ENCODE assay signal across 24 cellular contexts in genomic region chr16:55540221-55540620, GRCh38. TPM values are rescaled to one million over a fixed set of nuclear protein-coding genes. Genes with fewer than 3 reads are reported as not detected.
"Had no signal": no experiment of that assay in that cellular context is flagged by ENCODE, and none has a peak within 500 bp of the region (broad histone marks: within the 10 kb centered on the region; RNA-seq: fewer than 3 reads in every experiment).

No MANE protein-coding gene starts in this region.

- H3K27me3 ChIP-seq: dorsolateral prefrontal cortex, right atrium auricular region, stomach, testis, transverse colon, upper lobe of right lung, uterus had no signal

- H3K4me3 ChIP-seq: lung, mucosa of descending colon, prostate gland, right atrium auricular region, stomach, testis, transverse colon, upper lobe of right lung, uterus had no signal

- H3K27ac ChIP-seq: epithelial cell of prostate, prostate gland, stomach, testis, transverse colon, upper lobe of right lung, uterus had no signal

- H3K4me1 ChIP-seq: prostate gland, right atrium auricular region, testis, transverse colon, upper lobe of right lung, uterus had no signal

- ATAC-seq: esophagus mucosa; mucosa of descending colon; natural killer cell treated with Interleukin-12 subunit alpha and Interleukin-12 subunit beta and Interleukin-15 and Interleukin-18, amount 100 ng/mL, for 72 hours; stimulated activated effector memory CD8-positive, alpha-beta T cell treated with anti-CD3 and anti-CD28 coated beads, Interleukin-12 subunit alpha, Interleukin-12 subunit beta, amount 100 ng/mL, for 72 hours; upper lobe of right lung had no signal

- FAIRE-seq: colon had no signal

- H3K9me3 ChIP-seq: mucosa of descending colon, prostate gland, right atrium auricular region, stomach, testis, transverse colon, upper lobe of right lung, uterus had no signal

- DNase-seq: dorsolateral prefrontal cortex; effector CD4-positive, alpha-beta T cell; foreskin fibroblast; immature natural killer cell; islet precursor cell; kidney glomerular epithelial cell; mucosa of descending colon; naive B cell; stimulated activated CD4-positive, alpha-beta T cell treated with anti-CD3 and anti-CD28 coated beads, Interleukin-2, amount 100 ng/mL, for 24 hours; stimulated activated CD4-positive, alpha-beta T cell treated with anti-CD3 and anti-CD28 coated beads, Interleukin-4, amount 100 ng/mL, for 24 hours; stimulated activated naive CD4-positive, alpha-beta T cell treated with Interleukin-2 at 50 U/mL for 16 hours; stomach; testis; transverse colon; upper lobe of right lung; uterus had no signal

- H3K36me3 ChIP-seq: prostate gland, right atrium auricular region, transverse colon, upper lobe of right lung, uterus had no signal

RNA-seq across cellular contexts. Expression of gene CAPNS2, which starts 26.3 kb away (rescaled TPM):
- total RNA-seq: natural killer cell treated with Interleukin-12 subunit alpha and Interleukin-12 subunit beta and Interleukin-15 and Interleukin-18, amount 100 ng/mL, for 72 hours had no signal
